In the genomic region with DNA sequence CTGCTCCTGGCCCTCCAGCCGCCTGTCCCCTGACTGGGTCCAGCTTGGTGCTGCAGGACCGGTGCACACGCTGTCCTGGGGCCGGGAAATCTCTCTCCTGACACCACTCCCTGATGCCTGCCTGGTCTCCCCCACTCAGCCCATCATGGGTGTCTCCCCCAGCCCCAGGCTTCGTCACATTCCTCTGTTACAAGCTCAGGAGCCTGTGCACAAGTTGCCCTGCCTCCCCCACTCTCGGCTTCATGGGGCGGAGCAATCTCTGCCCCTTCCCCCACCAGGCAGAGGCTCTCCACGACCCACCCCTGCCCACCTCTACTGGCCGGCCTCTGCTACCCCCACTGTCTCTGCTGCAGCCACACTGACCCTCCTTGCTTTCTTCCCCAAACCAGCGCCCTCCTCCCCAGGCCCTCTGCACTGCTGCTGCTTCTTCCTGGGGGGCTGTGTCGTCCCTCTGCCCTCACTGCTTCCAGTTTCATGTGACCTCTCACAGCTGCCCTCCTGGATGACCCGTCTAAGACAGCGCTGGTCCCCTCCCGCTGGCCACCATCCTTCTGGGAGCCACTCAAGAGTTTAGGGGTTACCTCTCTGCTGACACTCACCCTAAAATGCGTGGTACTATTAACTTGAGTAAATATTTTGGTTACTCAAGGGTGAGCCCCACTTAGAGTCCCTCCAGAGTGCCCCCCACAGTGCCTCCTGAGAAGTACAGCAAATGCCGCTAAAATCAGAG, we compare ENCODE assay signal across 2 cellular contexts.
A peak's percentile ranks its signal among the peaks of the same experiment; 100 is the strongest.
TF ChIP-seq lines count a peak whose summit lies in the region.

No MANE protein-coding gene starts in this region.

TF ChIP-seq in HepG2, 621 proteins besides CTCF, POLR2A, EP300 and RAD21 (continues in another document):
- TF ChIP-seq, protein P1, sequence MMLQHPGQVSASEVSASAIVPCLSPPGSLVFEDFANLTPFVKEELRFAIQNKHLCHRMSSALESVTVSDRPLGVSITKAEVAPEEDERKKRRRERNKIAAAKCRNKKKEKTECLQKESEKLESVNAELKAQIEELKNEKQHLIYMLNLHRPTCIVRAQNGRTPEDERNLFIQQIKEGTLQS (CRISPR knock-in tag; IDR thresholded peaks at IDR 0.05), result no peak
- TF ChIP-seq, protein P2, sequence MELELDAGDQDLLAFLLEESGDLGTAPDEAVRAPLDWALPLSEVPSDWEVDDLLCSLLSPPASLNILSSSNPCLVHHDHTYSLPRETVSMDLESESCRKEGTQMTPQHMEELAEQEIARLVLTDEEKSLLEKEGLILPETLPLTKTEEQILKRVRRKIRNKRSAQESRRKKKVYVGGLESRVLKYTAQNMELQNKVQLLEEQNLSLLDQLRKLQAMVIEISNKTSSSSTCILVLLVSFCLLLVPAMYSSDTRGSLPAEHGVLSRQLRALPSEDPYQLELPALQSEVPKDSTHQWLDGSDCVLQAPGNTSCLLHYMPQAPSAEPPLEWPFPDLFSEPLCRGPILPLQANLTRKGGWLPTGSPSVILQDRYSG (CRISPR knock-in tag; IDR thresholded peaks at IDR 0.05), result no peak
- TF ChIP-seq, protein P3, sequence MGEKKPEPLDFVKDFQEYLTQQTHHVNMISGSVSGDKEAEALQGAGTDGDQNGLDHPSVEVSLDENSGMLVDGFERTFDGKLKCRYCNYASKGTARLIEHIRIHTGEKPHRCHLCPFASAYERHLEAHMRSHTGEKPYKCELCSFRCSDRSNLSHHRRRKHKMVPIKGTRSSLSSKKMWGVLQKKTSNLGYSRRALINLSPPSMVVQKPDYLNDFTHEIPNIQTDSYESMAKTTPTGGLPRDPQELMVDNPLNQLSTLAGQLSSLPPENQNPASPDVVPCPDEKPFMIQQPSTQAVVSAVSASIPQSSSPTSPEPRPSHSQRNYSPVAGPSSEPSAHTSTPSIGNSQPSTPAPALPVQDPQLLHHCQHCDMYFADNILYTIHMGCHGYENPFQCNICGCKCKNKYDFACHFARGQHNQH (CRISPR knock-in tag; IDR thresholded peaks at IDR 0.05), result no peak
- TF ChIP-seq, protein P4, sequence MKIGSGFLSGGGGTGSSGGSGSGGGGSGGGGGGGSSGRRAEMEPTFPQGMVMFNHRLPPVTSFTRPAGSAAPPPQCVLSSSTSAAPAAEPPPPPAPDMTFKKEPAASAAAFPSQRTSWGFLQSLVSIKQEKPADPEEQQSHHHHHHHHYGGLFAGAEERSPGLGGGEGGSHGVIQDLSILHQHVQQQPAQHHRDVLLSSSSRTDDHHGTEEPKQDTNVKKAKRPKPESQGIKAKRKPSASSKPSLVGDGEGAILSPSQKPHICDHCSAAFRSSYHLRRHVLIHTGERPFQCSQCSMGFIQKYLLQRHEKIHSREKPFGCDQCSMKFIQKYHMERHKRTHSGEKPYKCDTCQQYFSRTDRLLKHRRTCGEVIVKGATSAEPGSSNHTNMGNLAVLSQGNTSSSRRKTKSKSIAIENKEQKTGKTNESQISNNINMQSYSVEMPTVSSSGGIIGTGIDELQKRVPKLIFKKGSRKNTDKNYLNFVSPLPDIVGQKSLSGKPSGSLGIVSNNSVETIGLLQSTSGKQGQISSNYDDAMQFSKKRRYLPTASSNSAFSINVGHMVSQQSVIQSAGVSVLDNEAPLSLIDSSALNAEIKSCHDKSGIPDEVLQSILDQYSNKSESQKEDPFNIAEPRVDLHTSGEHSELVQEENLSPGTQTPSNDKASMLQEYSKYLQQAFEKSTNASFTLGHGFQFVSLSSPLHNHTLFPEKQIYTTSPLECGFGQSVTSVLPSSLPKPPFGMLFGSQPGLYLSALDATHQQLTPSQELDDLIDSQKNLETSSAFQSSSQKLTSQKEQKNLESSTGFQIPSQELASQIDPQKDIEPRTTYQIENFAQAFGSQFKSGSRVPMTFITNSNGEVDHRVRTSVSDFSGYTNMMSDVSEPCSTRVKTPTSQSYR (CRISPR knock-in tag; IDR thresholded peaks at IDR 0.05; ENCODE audit: borderline replicate concordance), result peak; percentile 29; the same call in 1 of the 2 replicates
- TF ChIP-seq ZSCAN25 (CRISPR knock-in tag; IDR thresholded peaks at IDR 0.05) (peak; percentile 89), EZH2 (conservative IDR thresholded peaks at IDR 0.05; ENCODE audit: low read depth, low read length) (no peak), WIZ (CRISPR knock-in tag; IDR thresholded peaks at IDR 0.05) (no peak)
- TF ChIP-seq, protein P5, sequence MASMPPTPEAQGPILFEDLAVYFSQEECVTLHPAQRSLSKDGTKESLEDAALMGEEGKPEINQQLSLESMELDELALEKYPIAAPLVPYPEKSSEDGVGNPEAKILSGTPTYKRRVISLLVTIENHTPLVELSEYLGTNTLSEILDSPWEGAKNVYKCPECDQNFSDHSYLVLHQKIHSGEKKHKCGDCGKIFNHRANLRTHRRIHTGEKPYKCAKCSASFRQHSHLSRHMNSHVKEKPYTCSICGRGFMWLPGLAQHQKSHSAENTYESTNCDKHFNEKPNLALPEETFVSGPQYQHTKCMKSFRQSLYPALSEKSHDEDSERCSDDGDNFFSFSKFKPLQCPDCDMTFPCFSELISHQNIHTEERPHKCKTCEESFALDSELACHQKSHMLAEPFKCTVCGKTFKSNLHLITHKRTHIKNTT (CRISPR knock-in tag; IDR thresholded peaks at IDR 0.05), result no peak
- TF ChIP-seq, protein P6, sequence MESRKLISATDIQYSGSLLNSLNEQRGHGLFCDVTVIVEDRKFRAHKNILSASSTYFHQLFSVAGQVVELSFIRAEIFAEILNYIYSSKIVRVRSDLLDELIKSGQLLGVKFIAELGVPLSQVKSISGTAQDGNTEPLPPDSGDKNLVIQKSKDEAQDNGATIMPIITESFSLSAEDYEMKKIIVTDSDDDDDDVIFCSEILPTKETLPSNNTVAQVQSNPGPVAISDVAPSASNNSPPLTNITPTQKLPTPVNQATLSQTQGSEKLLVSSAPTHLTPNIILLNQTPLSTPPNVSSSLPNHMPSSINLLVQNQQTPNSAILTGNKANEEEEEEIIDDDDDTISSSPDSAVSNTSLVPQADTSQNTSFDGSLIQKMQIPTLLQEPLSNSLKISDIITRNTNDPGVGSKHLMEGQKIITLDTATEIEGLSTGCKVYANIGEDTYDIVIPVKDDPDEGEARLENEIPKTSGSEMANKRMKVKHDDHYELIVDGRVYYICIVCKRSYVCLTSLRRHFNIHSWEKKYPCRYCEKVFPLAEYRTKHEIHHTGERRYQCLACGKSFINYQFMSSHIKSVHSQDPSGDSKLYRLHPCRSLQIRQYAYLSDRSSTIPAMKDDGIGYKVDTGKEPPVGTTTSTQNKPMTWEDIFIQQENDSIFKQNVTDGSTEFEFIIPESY (CRISPR knock-in tag; IDR thresholded peaks at IDR 0.05), result 0 out of 2 replicates have a peak, but pooled peaks have one; percentile 24
- TF ChIP-seq, protein P7, sequence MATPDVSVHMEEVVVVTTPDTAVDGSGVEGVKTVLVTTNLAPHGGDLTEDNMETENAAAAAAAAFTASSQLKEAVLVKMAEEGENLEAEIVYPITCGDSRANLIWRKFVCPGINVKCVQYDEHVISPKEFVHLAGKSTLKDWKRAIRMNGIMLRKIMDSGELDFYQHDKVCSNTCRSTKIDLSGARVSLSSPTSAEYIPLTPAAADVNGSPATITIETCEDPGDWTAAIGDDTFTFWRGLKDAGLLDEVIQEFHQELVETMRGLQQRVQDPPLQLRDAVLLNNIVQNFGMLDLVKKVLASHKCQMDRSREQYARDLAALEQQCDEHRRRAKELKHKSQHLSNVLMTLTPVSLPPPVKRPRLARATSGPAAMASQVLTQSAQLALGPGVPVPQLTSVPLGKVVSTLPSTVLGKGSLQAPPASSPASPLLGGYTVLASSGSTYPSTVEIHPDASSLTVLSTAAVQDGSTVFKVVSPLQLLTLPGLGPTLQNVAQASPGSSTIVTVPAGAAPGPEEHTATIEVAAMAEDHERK (CRISPR knock-in tag; IDR thresholded peaks at IDR 0.05; ENCODE audit: low read depth), result no peak

TF ChIP-seq in H1, 55 proteins besides CTCF, POLR2A, EP300 and RAD21:
- TF ChIP-seq RBBP5 (IDR thresholded peaks at IDR 0.05; ENCODE audit: borderline replicate concordance, low read depth, low read length) (0 out of 2 replicates have a peak, but pooled peaks have one; percentile 58), ASH2L (IDR thresholded peaks at IDR 0.05; ENCODE audit: low read length) (peak; percentile 45), SUZ12 (IDR thresholded peaks at IDR 0.05; ENCODE audit: low read length) (no peak)
TF ChIP-seq in H1: peak in this region for 2.
